ENCODE assay signal across 20 cellular contexts in genomic region chr6:169183233-169183632, GRCh38.
DNase-seq lines count a peak whose midpoint lies in the region; TF ChIP-seq lines count a peak whose summit lies in the region.
"Had no signal": no experiment of that assay in that cellular context is flagged by ENCODE, and none has a peak within 500 bp of the region (broad histone marks: within the 10 kb centered on the region; RNA-seq: fewer than 3 reads in every experiment).

No MANE protein-coding gene starts in this region.

- WGBS in spleen, 5 donors, result 76 to 89% (median 85%) methylated on average over 8 of the region's 8 CpGs

- intact Hi-C loops in spleen (cut with DNase I; ENCODE audit: low total_unique reads), result no loop called here

- no peak overlapping the region for H3K4me2 ChIP-seq in osteoblast (ENCODE audit: insufficient read depth, low read length)
- H3K4me2 ChIP-seq: BLaER1, GM23338 had no signal

- TF ChIP-seq CTCF in osteoblast (IDR thresholded peaks at IDR 0.05; ENCODE audit: extremely low read depth, low read depth, low read length), result no peak
- no peak for TF ChIP-seq CTCF in spleen (IDR thresholded peaks at IDR 0.05 in 8 of 11, conservative IDR thresholded peaks at IDR 0.05 in 3 of 11)

- H3K4me1 ChIP-seq in osteoblast (ENCODE audit: insufficient read depth, low read length) (peaks cover under 1% of the 10 kb centered on the region), spleen (no peaks in the 10 kb centered on the region)

- H3K36me3 ChIP-seq in osteoblast (ENCODE audit: insufficient read depth, low read length) (no peaks in the 10 kb centered on the region), spleen (no peaks in the 10 kb centered on the region)
- H3K36me3 ChIP-seq: BLaER1 had no signal

- H3K9me3 ChIP-seq in osteoblast (ENCODE audit: low read depth, low read length) (no peaks in the 10 kb centered on the region), spleen (no peaks in the 10 kb centered on the region)

- DNase-seq in activated CD8-positive, alpha-beta memory T cell treated with anti-CD3 and anti-CD28 coated beads for 24 hours, result peak; percentile 37
- DNase-seq in activated CD8-positive, alpha-beta memory T cell treated with anti-CD3 and anti-CD28 coated beads, Interleukin-2, amount 50 U/mL, for 48 hours, result no peak
- DNase-seq in mesenteric fat pad (ENCODE audit: low spot score), result peak; percentile 55
- peak; percentile 55 for DNase-seq in osteoblast (ENCODE audit: insufficient read length, low spot score, missing footprints)
- no peak for DNase-seq in spleen
- DNase-seq in NK-92 treated with Interleukin-12 subunit alpha and Interleukin-12 subunit beta, amount 100 ng/mL, for 24 hours (lab: John Stamatoyannopoulos, UW), result no peak
- DNase-seq in NCI-H1417 (lab: John Stamatoyannopoulos, UW), result no peak
- DNase-seq in COLO668 (lab: John Stamatoyannopoulos, UW; ENCODE audit: unreplicated experiment), result no peak
- DNase-seq: Calu3; CD4-positive, CD25-positive, alpha-beta regulatory T cell; CD8-positive, alpha-beta memory T cell; COR-L47; DMS53; DMS79 treated with DMSO at 0.1 percent for 48 hours; GF-D8; H9 had no signal

- H3K4me3 ChIP-seq in osteoblast (ENCODE audit: insufficient read depth, low read length), result no peak overlapping the region
- no peak overlapping the region for H3K4me3 ChIP-seq in spleen
- H3K4me3 ChIP-seq: BLaER1, GM23338 had no signal

- H3K27ac ChIP-seq in osteoblast (ENCODE audit: low read depth, low read length) (no peak overlapping the region), spleen (peak overlapping the region in 5 of 8 donors; percentile 26 to 57 (median 47))
- H3K27ac ChIP-seq: 22Rv1, BLaER1, C4-2B had no signal

- no peak overlapping the region for H2AFZ ChIP-seq in osteoblast (ENCODE audit: low read length)
- H2AFZ ChIP-seq: GM23338 had no signal

- H3K79me2 ChIP-seq in osteoblast (ENCODE audit: insufficient read depth, low read length), result no peaks in the 10 kb centered on the region

- no peak for TF ChIP-seq POLR2A in spleen (IDR thresholded peaks at IDR 0.05)

- no peaks in the 10 kb centered on the region for H3K27me3 ChIP-seq in osteoblast (ENCODE audit: insufficient read depth, low read length)
- H3K27me3 ChIP-seq in spleen (replicated peaks in 1 of 7), result no peaks in the 10 kb centered on the region
- H3K27me3 ChIP-seq: BLaER1 had no signal

- no peaks in the 10 kb centered on the region for H4K20me1 ChIP-seq in osteoblast (ENCODE audit: insufficient read depth, low read length)
- H4K20me1 ChIP-seq: BLaER1 had no signal

Comparison
In these comparisons a context has a peak if more than half of its experiments do, and no peak if none do; other contexts are left out.
1. DNase-seq: peak in activated CD8-positive, alpha-beta memory T cell treated with anti-CD3 and anti-CD28 coated beads for 24 hours (single experiment), mesenteric fat pad (single experiment) and osteoblast (single experiment); none in activated CD8-positive, alpha-beta memory T cell treated with anti-CD3 and anti-CD28 coated beads, Interleukin-2, amount 50 U/mL, for 48 hours (single experiment), spleen (single experiment), NK-92 treated with Interleukin-12 subunit alpha and Interleukin-12 subunit beta, amount 100 ng/mL, for 24 hours (single experiment), NCI-H1417 (0 of 3) and COLO668 (single experiment).